ENCODE assay signal across 11 cellular contexts in genomic region chr9:37746448-37747270, GRCh38. TPM values are rescaled to one million over a fixed set of nuclear protein-coding genes. Genes with fewer than 3 reads are reported as not detected.
A peak's percentile ranks its signal among the peaks of the same experiment; 100 is the strongest.
DNase-seq lines count a peak whose midpoint lies in the region; ATAC-seq and TF ChIP-seq lines count a peak whose summit lies in the region.
"Had no signal": no experiment of that assay in that cellular context is flagged by ENCODE, and none has a peak within 500 bp of the region (broad histone marks: within the 10 kb centered on the region; RNA-seq: fewer than 3 reads in every experiment).

No MANE protein-coding gene starts in this region.

- H3K23ac ChIP-seq in IMR-90 (ENCODE audit: low read depth, low read length): no peak overlapping the region

- TF ChIP-seq POLR2A in IMR-90 (IDR thresholded peaks at IDR 0.05; ENCODE audit: low read depth, low read length): no peak

- H3K4ac ChIP-seq in IMR-90 (ENCODE audit: low read depth, low read length): no peak overlapping the region

- peak overlapping the region; percentile 25 for H2BK5ac ChIP-seq in IMR-90 (ENCODE audit: low read depth, low read length, poor library complexity, severe bottlenecking)

- H3K56ac ChIP-seq in IMR-90 (ENCODE audit: extremely low read depth, insufficient read depth, low read length): no peak overlapping the region

- H2BK15ac ChIP-seq in IMR-90 (ENCODE audit: low read depth, low read length): no peak overlapping the region

- no peak overlapping the region for H3K14ac ChIP-seq in IMR-90 (replicated peaks; ENCODE audit: low read depth, low read length)

- H3K9me3 ChIP-seq in DND-41 (ENCODE audit: insufficient read depth, low read length, severe bottlenecking) (no peaks in the 10 kb centered on the region), IMR-90 (ENCODE audit: control insufficient read depth, insufficient read depth, low read length) (no peaks in the 10 kb centered on the region), mesodermal cell (ENCODE audit: control insufficient read depth, low read length) (no peaks in the 10 kb centered on the region)
- H3K9me3 ChIP-seq: left lung, transverse colon had no signal

- H3K4me3 ChIP-seq in DND-41 (ENCODE audit: low read depth in 1 of 2, low read length in 2 of 2): no peak overlapping the region
- H3K4me3 ChIP-seq in IMR-90 (ENCODE audit: insufficient read depth, low read depth, low read length): no peak overlapping the region
- H3K4me3 ChIP-seq in mesodermal cell (ENCODE audit: extremely low read depth, insufficient read depth, low read length, poor library complexity, severe bottlenecking): no peak overlapping the region
- H3K4me3 ChIP-seq: left lung, transverse colon had no signal

- 0 out of 2 replicates have a peak overlapping the region, but pooled peaks have one; percentile 4 for H2BK120ac ChIP-seq in IMR-90 (ENCODE audit: low read depth, low read length)

- H3K4me2 ChIP-seq in DND-41 (ENCODE audit: insufficient read depth, low read length): no peak overlapping the region
- H3K4me2 ChIP-seq in IMR-90 (ENCODE audit: low read depth, low read length): peak overlapping the region; percentile 15; the same call in 1 of the 2 replicates

- ATAC-seq in DND-41 (ENCODE audit: insufficient read depth, low read depth) (0 out of 3 replicates have a peak, but pooled peaks have one; percentile 11), IMR-90 (ENCODE audit: low read depth) (peak; percentile 93), HG02938 (IDR thresholded peaks at IDR 0.05; ENCODE audit: unreplicated experiment) (no peak), HG03457 (IDR thresholded peaks at IDR 0.05; ENCODE audit: unreplicated experiment) (no peak), GM21390 (IDR thresholded peaks at IDR 0.05; ENCODE audit: unreplicated experiment) (no peak)

- no peaks in the 10 kb centered on the region for H3K79me2 ChIP-seq in DND-41 (ENCODE audit: insufficient read depth, low read length)

- H3K36me3 ChIP-seq in DND-41 (ENCODE audit: insufficient read depth, low read length) (no peaks in the 10 kb centered on the region), IMR-90 (ENCODE audit: control insufficient read depth, insufficient read depth, low read length) (no peaks in the 10 kb centered on the region), mesodermal cell (ENCODE audit: control insufficient read depth, insufficient read depth, low read length) (no peaks in the 10 kb centered on the region)
- H3K36me3 ChIP-seq: left lung, transverse colon had no signal

- intact Hi-C loops in IMR-90 (cut with micrococcal nuclease): loop anchor here (1.0 to 10.0 kb wide), 7 partner anchors 38 to 658 kb away; partner anchors contain the start of gene EXOSC3

- in situ Hi-C loops in IMR-90 (cut with MboI; ENCODE audit: low sequenced_read_pairs): no loop called here

- DNase-seq in DND-41 (no peak), IMR-90 (peak; percentile 86), amniotic epithelial cell (ENCODE audit: low read depth) (peak; percentile 91), middle frontal gyrus (ENCODE audit: extremely low spot score, low spot score) (no peak)
- DNase-seq: left lung, SHP77 treated with DMSO at 0.1 percent for 48 hours had no signal

- CTCF ChIA-PET in IMR-90 (lab: Yijun Ruan, JAX): no interaction called here

- 0 out of 2 replicates have a peak overlapping the region, but pooled peaks have one; percentile 37 for H2AFZ ChIP-seq in DND-41 (ENCODE audit: low read depth, low read length)
- peak overlapping the region; percentile 9 for H2AFZ ChIP-seq in IMR-90 (replicated peaks; ENCODE audit: low read length, poor library complexity)

- H4K8ac ChIP-seq in IMR-90 (ENCODE audit: low read depth in 2 of 2, low read length in 2 of 2): no peak overlapping the region

- dilution Hi-C loops in IMR-90 (cut with HindIII; ENCODE audit: low sequenced_read_pairs, unreplicated experiment): no loop called here

- H2AK5ac ChIP-seq in IMR-90 (ENCODE audit: low read depth, low read length): peak overlapping the region; percentile 53; the same call in 1 of the 2 replicates

- H3K27ac ChIP-seq in DND-41 (ENCODE audit: low read length): no peak overlapping the region
- H3K27ac ChIP-seq in IMR-90 (ENCODE audit: insufficient read depth, low read length): no peak overlapping the region
- peak overlapping the region; percentile 66 for H3K27ac ChIP-seq in mesodermal cell (ENCODE audit: low read depth, low read length, severe bottlenecking)
- H3K27ac ChIP-seq: left lung, transverse colon had no signal

- POLR2A ChIA-PET in IMR-90 (lab: Charles Lee; ENCODE audit: unreplicated experiment): no interaction called here

- no peak overlapping the region for H4K5ac ChIP-seq in IMR-90 (ENCODE audit: low read depth, low read length)

- no peak overlapping the region for H3K18ac ChIP-seq in IMR-90 (ENCODE audit: low read depth, low read length)

- TF ChIP-seq CTCF in DND-41 (IDR thresholded peaks at IDR 0.05; ENCODE audit: borderline replicate concordance, extremely low read depth, low read length, poor library complexity, severe bottlenecking) (no peak), IMR-90 (conservative IDR thresholded peaks at IDR 0.05; ENCODE audit: low read depth, low read length) (no peak)

- BruUV-seq in IMR-90 (replicated peaks; lab: Mats Ljungman, UMichigan): no TSS peak

- H3K9me1 ChIP-seq in IMR-90 (ENCODE audit: insufficient read depth, low read length): no peaks in the 10 kb centered on the region

- no peak overlapping the region for H2AK9ac ChIP-seq in IMR-90 (replicated peaks; ENCODE audit: low read depth, low read length, poor library complexity)

- no peak overlapping the region for H2BK20ac ChIP-seq in IMR-90 (ENCODE audit: low read depth, low read length)

- H4K20me1 ChIP-seq in DND-41 (ENCODE audit: insufficient read depth, low read length): no peaks in the 10 kb centered on the region
- peaks cover 6% of the 10 kb centered on the region; the same call in 1 of the 2 replicates for H4K20me1 ChIP-seq in IMR-90 (ENCODE audit: insufficient read depth, low read length)

- H3K79me1 ChIP-seq in IMR-90 (ENCODE audit: low read depth in 1 of 2, low read length in 2 of 2): no peaks in the 10 kb centered on the region

- H4K91ac ChIP-seq in IMR-90 (ENCODE audit: insufficient read depth, low read depth, low read length): no peak overlapping the region

- H3K4me1 ChIP-seq in DND-41 (ENCODE audit: insufficient read depth, low read length): peaks cover 7% of the 10 kb centered on the region; the same call in 1 of the 2 replicates
- H3K4me1 ChIP-seq in IMR-90 (ENCODE audit: control insufficient read depth, insufficient read depth, low read length): peaks cover 8% of the 10 kb centered on the region
- H3K4me1 ChIP-seq in mesodermal cell (ENCODE audit: control insufficient read depth, insufficient read depth, low read length, poor library complexity, severe bottlenecking): peaks cover 19% of the 10 kb centered on the region
- H3K4me1 ChIP-seq: left lung, transverse colon had no signal

- no CpG with 5 or more reads among the region's 24 CpGs for WGBS in IMR-90 (ENCODE audit: extremely low coverage in 2 of 2, insufficient read length in 1 of 2), 2 experiments
- WGBS in mesodermal cell (ENCODE audit: insufficient coverage in 2 of 2), 2 experiments: 85 to 94% methylated on average over 19 to 20 of the region's 24 CpGs

- no peaks in the 10 kb centered on the region for H3K27me3 ChIP-seq in DND-41 (ENCODE audit: insufficient read depth, low read length, poor library complexity)
- H3K27me3 ChIP-seq in IMR-90 (ENCODE audit: control insufficient read depth, insufficient read depth, low read length): peaks cover 24% of the 10 kb centered on the region
- H3K27me3 ChIP-seq: left lung, transverse colon had no signal

- TF ChIP-seq RAD21 in IMR-90 (IDR thresholded peaks at IDR 0.05; ENCODE audit: low read length): no peak

- no peak overlapping the region for H3K9ac ChIP-seq in DND-41 (ENCODE audit: low read depth, low read length)
- H3K9ac ChIP-seq in IMR-90 (ENCODE audit: low read depth, low read length): no peak overlapping the region

TF ChIP-seq in IMR-90, 13 proteins besides CTCF, POLR2A, EP300 and RAD21:
- no peak for TF ChIP-seq MAZ (IDR thresholded peaks at IDR 0.05; ENCODE audit: borderline replicate concordance, low read depth, low read length)
- 0 out of 2 replicates have a peak, but pooled peaks have one; percentile 4 for TF ChIP-seq FOS (IDR thresholded peaks at IDR 0.05; ENCODE audit: low read depth, low read length)
- TF ChIP-seq NFE2L2 (IDR thresholded peaks at IDR 0.05; ENCODE audit: low read depth, low read length): no peak

RNA-seq across cellular contexts. Expression of gene TRMT10B, which starts 6.9 kb away (rescaled TPM):
- total RNA-seq in IMR-90 (2012; rRNA removed): 2.3 and 2.5 TPM in 2 replicates
- polyA plus RNA-seq in IMR-90 (2012; rRNA removed): 4.5 and 4.9 TPM in 2 replicates
- polyA plus RNA-seq in IMR-90 (2012; cell fraction: cytosol; rRNA removed): 1.5 and 4.6 TPM in 2 replicates
- 2.5 and 9.0 TPM in 2 replicates for polyA plus RNA-seq in IMR-90 (2012; cell fraction: nucleus; rRNA removed; ENCODE audit: low replicate concordance)
- 6.3 TPM for polyA plus RNA-seq in mesodermal cell (2013, experiment 1 of 2)
- polyA plus RNA-seq in mesodermal cell (2013, experiment 2 of 2): 5.1 TPM

RNA-seq across cellular contexts. Expression of gene EXOSC3, which starts 38.2 kb away (rescaled TPM):
- 27.1 and 58.6 TPM in 2 replicates for total RNA-seq in IMR-90 (2012; rRNA removed)
- 28.9 and 37.2 TPM in 2 replicates for polyA plus RNA-seq in IMR-90 (2012; rRNA removed)
- polyA plus RNA-seq in IMR-90 (2012; cell fraction: cytosol; rRNA removed): 26.9 and 45.4 TPM in 2 replicates
- polyA plus RNA-seq in IMR-90 (2012; cell fraction: nucleus; rRNA removed; ENCODE audit: low replicate concordance): 7.3 and 15.4 TPM in 2 replicates
- polyA plus RNA-seq in mesodermal cell (2013, experiment 1 of 2): 26.4 TPM
- 25.1 TPM for polyA plus RNA-seq in mesodermal cell (2013, experiment 2 of 2)

RNA-seq across cellular contexts. Expression of gene DCAF10, which starts 53.9 kb away (rescaled TPM):
- 13.1 and 19.4 TPM in 2 replicates for total RNA-seq in IMR-90 (2012; rRNA removed)
- polyA plus RNA-seq in IMR-90 (2012; rRNA removed): 16.9 and 17.1 TPM in 2 replicates
- polyA plus RNA-seq in IMR-90 (2012; cell fraction: cytosol; rRNA removed): 4.5 and 4.8 TPM in 2 replicates
- 5.9 and 19.0 TPM in 2 replicates for polyA plus RNA-seq in IMR-90 (2012; cell fraction: nucleus; rRNA removed; ENCODE audit: low replicate concordance)
- 31.5 TPM for polyA plus RNA-seq in mesodermal cell (2013, experiment 1 of 2)
- polyA plus RNA-seq in mesodermal cell (2013, experiment 2 of 2): 24.5 TPM

Comparison
In these comparisons a context has a peak if more than half of its experiments do, and no peak if none do; other contexts are left out.
1. ATAC-seq: peak in DND-41 (single experiment) and IMR-90 (single experiment); none in HG02938 (single experiment), HG03457 (single experiment) and GM21390 (single experiment).
2. DNase-seq: peak in IMR-90 (single experiment) and amniotic epithelial cell (single experiment); none in DND-41 (single experiment) and middle frontal gyrus (single experiment).